In genomic region chr3:15796771-15797599, GRCh38 we compare ENCODE assay signal across 1 cellular context.
TF ChIP-seq lines count a peak whose summit lies in the region.

No MANE protein-coding gene starts in this region.

TF ChIP-seq in GM23338, 12 proteins besides CTCF, POLR2A, EP300 and RAD21 (continued from another document):
- TF ChIP-seq ZNF462 (CRISPR knock-in tag; IDR thresholded peaks at IDR 0.05) (no peak), ZNF114 (CRISPR knock-in tag; IDR thresholded peaks at IDR 0.05) (no peak), ZNF331 (CRISPR knock-in tag; IDR thresholded peaks at IDR 0.05; ENCODE audit: low read depth) (no peak), EZH2phosphoT487 (IDR thresholded peaks at IDR 0.05; ENCODE audit: unreplicated experiment) (no peak), POLR2AphosphoS5 (IDR thresholded peaks at IDR 0.05; ENCODE audit: low read depth) (no peak), NANOG (IDR thresholded peaks at IDR 0.05; ENCODE audit: borderline replicate concordance) (no peak), CREB1 (CRISPR knock-in tag; IDR thresholded peaks at IDR 0.05; ENCODE audit: low read depth) (no peak)
